In the genomic region with DNA sequence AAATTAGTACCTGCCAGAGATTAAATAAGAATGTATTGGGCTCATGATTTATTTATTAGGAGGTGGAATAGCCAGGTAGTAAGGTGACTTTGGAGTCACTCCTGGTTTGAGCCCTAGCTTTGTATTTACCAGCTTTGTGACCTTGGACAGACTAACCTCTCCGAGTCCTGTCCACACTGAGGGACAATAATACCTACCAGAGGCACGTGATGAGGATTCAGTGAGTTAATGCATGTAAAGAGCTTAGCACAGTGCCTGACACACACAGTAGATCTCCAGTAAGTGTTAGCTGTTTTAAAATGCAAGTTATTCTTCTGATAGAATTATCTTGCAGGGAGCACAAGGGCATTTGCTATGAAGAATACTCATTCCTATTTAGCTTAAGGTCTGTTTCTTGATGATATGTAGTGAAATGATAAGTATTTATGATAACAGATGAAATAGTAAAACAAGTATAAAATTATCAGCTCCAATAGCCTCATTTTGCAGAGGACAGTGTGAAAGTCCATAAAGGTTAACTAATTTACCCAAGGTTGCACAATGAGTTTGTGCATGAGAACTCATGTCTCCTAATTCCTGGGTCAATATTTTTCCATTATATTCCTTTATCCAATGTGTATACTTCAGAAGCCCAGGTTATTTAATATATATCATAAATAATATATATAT, we compare ENCODE assay signal across 1 cellular context.
TF ChIP-seq lines count a peak whose summit lies in the region.

No MANE protein-coding gene starts in this region.

TF ChIP-seq in HepG2, 621 proteins besides CTCF, POLR2A, EP300 and RAD21 (continued from another document and continues in another):
- TF ChIP-seq, protein P1, sequence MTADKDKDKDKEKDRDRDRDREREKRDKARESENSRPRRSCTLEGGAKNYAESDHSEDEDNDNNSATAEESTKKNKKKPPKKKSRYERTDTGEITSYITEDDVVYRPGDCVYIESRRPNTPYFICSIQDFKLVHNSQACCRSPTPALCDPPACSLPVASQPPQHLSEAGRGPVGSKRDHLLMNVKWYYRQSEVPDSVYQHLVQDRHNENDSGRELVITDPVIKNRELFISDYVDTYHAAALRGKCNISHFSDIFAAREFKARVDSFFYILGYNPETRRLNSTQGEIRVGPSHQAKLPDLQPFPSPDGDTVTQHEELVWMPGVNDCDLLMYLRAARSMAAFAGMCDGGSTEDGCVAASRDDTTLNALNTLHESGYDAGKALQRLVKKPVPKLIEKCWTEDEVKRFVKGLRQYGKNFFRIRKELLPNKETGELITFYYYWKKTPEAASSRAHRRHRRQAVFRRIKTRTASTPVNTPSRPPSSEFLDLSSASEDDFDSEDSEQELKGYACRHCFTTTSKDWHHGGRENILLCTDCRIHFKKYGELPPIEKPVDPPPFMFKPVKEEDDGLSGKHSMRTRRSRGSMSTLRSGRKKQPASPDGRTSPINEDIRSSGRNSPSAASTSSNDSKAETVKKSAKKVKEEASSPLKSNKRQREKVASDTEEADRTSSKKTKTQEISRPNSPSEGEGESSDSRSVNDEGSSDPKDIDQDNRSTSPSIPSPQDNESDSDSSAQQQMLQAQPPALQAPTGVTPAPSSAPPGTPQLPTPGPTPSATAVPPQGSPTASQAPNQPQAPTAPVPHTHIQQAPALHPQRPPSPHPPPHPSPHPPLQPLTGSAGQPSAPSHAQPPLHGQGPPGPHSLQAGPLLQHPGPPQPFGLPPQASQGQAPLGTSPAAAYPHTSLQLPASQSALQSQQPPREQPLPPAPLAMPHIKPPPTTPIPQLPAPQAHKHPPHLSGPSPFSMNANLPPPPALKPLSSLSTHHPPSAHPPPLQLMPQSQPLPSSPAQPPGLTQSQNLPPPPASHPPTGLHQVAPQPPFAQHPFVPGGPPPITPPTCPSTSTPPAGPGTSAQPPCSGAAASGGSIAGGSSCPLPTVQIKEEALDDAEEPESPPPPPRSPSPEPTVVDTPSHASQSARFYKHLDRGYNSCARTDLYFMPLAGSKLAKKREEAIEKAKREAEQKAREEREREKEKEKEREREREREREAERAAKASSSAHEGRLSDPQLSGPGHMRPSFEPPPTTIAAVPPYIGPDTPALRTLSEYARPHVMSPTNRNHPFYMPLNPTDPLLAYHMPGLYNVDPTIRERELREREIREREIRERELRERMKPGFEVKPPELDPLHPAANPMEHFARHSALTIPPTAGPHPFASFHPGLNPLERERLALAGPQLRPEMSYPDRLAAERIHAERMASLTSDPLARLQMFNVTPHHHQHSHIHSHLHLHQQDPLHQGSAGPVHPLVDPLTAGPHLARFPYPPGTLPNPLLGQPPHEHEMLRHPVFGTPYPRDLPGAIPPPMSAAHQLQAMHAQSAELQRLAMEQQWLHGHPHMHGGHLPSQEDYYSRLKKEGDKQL (CRISPR knock-in tag; IDR thresholded peaks at IDR 0.05; ENCODE audit: low read depth): no peak
- TF ChIP-seq HDAC2 (CRISPR knock-in tag; IDR thresholded peaks at IDR 0.05) (peak; percentile 61; the same call in 1 of the 2 replicates), MAFF (IDR thresholded peaks at IDR 0.05; ENCODE audit: low read depth, low read length) (no peak), RFX5 (IDR thresholded peaks at IDR 0.05; ENCODE audit: low read depth, low read length) (no peak), ZNF207 (IDR thresholded peaks at IDR 0.05; ENCODE audit: borderline replicate concordance) (no peak), ZFY (CRISPR knock-in tag; IDR thresholded peaks at IDR 0.05) (no peak), ZNF44 (CRISPR knock-in tag; IDR thresholded peaks at IDR 0.05) (no peak), ZNF570 (CRISPR knock-in tag; IDR thresholded peaks at IDR 0.05; ENCODE audit: borderline replicate concordance) (no peak), ZNF577 (CRISPR knock-in tag; IDR thresholded peaks at IDR 0.05; ENCODE audit: borderline replicate concordance, low read depth) (no peak), CBX1 (IDR thresholded peaks at IDR 0.05; ENCODE audit: low read depth) (no peak), ESRRA (CRISPR knock-in tag; IDR thresholded peaks at IDR 0.05; ENCODE audit: low read depth) (peak; percentile 84), PAWR (CRISPR knock-in tag; IDR thresholded peaks at IDR 0.05; ENCODE audit: borderline replicate concordance) (no peak), ZNF446 (CRISPR knock-in tag; IDR thresholded peaks at IDR 0.05) (no peak), ZNF607 (CRISPR knock-in tag; IDR thresholded peaks at IDR 0.05; ENCODE audit: borderline replicate concordance) (0 out of 2 replicates have a peak, but pooled peaks have one; percentile 30), ZNF235 (CRISPR knock-in tag; IDR thresholded peaks at IDR 0.05; ENCODE audit: borderline replicate concordance) (no peak), ZC3H4 (CRISPR knock-in tag; IDR thresholded peaks at IDR 0.05; ENCODE audit: borderline replicate concordance) (no peak), MZF1 (CRISPR knock-in tag; IDR thresholded peaks at IDR 0.05; ENCODE audit: borderline replicate concordance) (no peak), ZBTB8A (CRISPR knock-in tag; IDR thresholded peaks at IDR 0.05; ENCODE audit: borderline replicate concordance, low read depth) (no peak), IRX3 (CRISPR knock-in tag; IDR thresholded peaks at IDR 0.05; ENCODE audit: borderline replicate concordance, low read depth) (no peak), NFE2L1 (CRISPR knock-in tag; IDR thresholded peaks at IDR 0.05; ENCODE audit: borderline replicate concordance) (no peak), SIN3A (IDR thresholded peaks at IDR 0.05; ENCODE audit: borderline replicate concordance, low read depth, low read length) (no peak), HES4 (CRISPR knock-in tag; IDR thresholded peaks at IDR 0.05; ENCODE audit: borderline replicate concordance) (no peak), NFE2L2 (IDR thresholded peaks at IDR 0.05; ENCODE audit: low read length) (no peak), ZNF451 (CRISPR knock-in tag; IDR thresholded peaks at IDR 0.05) (no peak), POGZ (CRISPR knock-in tag; IDR thresholded peaks at IDR 0.05) (peak; percentile 79), ZFYVE20 (CRISPR knock-in tag; IDR thresholded peaks at IDR 0.05; ENCODE audit: borderline replicate concordance, low read depth) (no peak), ZFP1 (CRISPR knock-in tag; IDR thresholded peaks at IDR 0.05) (no peak), ZKSCAN1 (IDR thresholded peaks at IDR 0.05; ENCODE audit: low read length) (no peak)
- TF ChIP-seq, protein P2, sequence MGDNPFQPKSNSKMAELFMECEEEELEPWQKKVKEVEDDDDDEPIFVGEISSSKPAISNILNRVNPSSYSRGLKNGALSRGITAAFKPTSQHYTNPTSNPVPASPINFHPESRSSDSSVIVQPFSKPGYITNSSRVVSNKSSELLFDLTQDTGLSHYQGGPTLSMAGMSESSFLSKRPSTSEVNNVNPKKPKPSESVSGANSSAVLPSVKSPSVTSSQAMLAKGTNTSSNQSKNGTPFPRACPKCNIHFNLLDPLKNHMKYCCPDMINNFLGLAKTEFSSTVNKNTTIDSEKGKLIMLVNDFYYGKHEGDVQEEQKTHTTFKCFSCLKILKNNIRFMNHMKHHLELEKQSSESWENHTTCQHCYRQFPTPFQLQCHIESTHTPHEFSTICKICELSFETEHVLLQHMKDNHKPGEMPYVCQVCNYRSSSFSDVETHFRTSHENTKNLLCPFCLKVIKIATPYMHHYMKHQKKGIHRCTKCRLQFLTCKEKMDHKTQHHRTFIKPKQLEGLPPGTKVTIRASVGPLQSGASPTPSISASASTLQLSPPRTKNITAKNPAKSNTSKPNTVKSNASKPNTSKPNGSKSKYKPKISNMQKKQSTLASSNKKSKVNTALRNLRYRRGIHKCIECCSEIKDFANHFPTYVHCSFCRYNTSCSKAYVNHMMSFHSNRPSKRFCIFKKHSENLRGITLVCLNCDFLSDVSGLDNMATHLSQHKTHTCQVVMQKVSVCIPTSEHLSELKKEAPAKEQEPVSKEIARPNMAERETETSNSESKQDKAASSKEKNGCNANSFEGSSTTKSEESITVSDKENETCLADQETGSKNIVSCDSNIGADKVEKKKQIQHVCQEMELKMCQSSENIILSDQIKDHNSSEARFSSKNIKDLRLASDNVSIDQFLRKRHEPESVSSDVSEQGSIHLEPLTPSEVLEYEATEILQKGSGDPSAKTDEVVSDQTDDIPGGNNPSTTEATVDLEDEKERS (CRISPR knock-in tag; IDR thresholded peaks at IDR 0.05): 0 out of 2 replicates have a peak, but pooled peaks have one; percentile 38
- TF ChIP-seq, protein P3, sequence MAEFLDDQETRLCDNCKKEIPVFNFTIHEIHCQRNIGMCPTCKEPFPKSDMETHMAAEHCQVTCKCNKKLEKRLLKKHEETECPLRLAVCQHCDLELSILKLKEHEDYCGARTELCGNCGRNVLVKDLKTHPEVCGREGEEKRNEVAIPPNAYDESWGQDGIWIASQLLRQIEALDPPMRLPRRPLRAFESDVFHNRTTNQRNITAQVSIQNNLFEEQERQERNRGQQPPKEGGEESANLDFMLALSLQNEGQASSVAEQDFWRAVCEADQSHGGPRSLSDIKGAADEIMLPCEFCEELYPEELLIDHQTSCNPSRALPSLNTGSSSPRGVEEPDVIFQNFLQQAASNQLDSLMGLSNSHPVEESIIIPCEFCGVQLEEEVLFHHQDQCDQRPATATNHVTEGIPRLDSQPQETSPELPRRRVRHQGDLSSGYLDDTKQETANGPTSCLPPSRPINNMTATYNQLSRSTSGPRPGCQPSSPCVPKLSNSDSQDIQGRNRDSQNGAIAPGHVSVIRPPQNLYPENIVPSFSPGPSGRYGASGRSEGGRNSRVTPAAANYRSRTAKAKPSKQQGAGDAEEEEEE (CRISPR knock-in tag; IDR thresholded peaks at IDR 0.05; ENCODE audit: borderline replicate concordance): no peak
- TF ChIP-seq, protein P4, sequence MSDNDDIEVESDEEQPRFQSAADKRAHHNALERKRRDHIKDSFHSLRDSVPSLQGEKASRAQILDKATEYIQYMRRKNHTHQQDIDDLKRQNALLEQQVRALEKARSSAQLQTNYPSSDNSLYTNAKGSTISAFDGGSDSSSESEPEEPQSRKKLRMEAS (IDR thresholded peaks at IDR 0.05): 0 out of 2 replicates have a peak, but pooled peaks have one; percentile 29
- TF ChIP-seq, protein P5, sequence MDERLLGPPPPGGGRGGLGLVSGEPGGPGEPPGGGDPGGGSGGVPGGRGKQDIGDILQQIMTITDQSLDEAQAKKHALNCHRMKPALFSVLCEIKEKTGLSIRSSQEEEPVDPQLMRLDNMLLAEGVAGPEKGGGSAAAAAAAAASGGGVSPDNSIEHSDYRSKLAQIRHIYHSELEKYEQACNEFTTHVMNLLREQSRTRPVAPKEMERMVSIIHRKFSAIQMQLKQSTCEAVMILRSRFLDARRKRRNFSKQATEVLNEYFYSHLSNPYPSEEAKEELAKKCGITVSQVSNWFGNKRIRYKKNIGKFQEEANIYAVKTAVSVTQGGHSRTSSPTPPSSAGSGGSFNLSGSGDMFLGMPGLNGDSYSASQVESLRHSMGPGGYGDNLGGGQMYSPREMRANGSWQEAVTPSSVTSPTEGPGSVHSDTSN (CRISPR knock-in tag; IDR thresholded peaks at IDR 0.05): no peak
- TF ChIP-seq, protein P6, sequence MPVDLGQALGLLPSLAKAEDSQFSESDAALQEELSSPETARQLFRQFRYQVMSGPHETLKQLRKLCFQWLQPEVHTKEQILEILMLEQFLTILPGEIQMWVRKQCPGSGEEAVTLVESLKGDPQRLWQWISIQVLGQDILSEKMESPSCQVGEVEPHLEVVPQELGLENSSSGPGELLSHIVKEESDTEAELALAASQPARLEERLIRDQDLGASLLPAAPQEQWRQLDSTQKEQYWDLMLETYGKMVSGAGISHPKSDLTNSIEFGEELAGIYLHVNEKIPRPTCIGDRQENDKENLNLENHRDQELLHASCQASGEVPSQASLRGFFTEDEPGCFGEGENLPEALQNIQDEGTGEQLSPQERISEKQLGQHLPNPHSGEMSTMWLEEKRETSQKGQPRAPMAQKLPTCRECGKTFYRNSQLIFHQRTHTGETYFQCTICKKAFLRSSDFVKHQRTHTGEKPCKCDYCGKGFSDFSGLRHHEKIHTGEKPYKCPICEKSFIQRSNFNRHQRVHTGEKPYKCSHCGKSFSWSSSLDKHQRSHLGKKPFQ (CRISPR knock-in tag; IDR thresholded peaks at IDR 0.05; ENCODE audit: insufficient replicate concordance): no peak
- TF ChIP-seq, protein P7, sequence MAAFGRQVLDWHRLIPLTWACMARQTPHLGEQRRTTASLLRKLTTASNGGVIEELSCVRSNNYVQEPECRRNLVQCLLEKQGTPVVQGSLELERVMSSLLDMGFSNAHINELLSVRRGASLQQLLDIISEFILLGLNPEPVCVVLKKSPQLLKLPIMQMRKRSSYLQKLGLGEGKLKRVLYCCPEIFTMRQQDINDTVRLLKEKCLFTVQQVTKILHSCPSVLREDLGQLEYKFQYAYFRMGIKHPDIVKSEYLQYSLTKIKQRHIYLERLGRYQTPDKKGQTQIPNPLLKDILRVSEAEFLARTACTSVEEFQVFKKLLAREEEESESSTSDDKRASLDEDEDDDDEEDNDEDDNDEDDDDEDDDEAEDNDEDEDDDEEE (CRISPR knock-in tag; IDR thresholded peaks at IDR 0.05): no peak
- TF ChIP-seq, protein P8, sequence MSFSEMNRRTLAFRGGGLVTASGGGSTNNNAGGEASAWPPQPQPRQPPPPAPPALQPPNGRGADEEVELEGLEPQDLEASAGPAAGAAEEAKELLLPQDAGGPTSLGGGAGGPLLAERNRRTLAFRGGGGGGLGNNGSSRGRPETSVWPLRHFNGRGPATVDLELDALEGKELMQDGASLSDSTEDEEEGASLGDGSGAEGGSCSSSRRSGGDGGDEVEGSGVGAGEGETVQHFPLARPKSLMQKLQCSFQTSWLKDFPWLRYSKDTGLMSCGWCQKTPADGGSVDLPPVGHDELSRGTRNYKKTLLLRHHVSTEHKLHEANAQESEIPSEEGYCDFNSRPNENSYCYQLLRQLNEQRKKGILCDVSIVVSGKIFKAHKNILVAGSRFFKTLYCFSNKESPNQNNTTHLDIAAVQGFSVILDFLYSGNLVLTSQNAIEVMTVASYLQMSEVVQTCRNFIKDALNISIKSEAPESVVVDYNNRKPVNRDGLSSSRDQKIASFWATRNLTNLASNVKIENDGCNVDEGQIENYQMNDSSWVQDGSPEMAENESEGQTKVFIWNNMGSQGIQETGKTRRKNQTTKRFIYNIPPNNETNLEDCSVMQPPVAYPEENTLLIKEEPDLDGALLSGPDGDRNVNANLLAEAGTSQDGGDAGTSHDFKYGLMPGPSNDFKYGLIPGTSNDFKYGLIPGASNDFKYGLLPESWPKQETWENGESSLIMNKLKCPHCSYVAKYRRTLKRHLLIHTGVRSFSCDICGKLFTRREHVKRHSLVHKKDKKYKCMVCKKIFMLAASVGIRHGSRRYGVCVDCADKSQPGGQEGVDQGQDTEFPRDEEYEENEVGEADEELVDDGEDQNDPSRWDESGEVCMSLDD (CRISPR knock-in tag; IDR thresholded peaks at IDR 0.05; ENCODE audit: borderline replicate concordance): no peak
- TF ChIP-seq, protein P9, sequence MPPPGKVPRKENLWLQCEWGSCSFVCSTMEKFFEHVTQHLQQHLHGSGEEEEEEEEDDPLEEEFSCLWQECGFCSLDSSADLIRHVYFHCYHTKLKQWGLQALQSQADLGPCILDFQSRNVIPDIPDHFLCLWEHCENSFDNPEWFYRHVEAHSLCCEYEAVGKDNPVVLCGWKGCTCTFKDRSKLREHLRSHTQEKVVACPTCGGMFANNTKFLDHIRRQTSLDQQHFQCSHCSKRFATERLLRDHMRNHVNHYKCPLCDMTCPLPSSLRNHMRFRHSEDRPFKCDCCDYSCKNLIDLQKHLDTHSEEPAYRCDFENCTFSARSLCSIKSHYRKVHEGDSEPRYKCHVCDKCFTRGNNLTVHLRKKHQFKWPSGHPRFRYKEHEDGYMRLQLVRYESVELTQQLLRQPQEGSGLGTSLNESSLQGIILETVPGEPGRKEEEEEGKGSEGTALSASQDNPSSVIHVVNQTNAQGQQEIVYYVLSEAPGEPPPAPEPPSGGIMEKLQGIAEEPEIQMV (CRISPR knock-in tag; IDR thresholded peaks at IDR 0.05; ENCODE audit: low read depth): no peak
